Comparison of ENCODE assay signal across 2 cellular contexts in genomic region chr19:43778651-43779050, GRCh38.
TF ChIP-seq lines count a peak whose summit lies in the region.

No MANE protein-coding gene starts in this region.

TF ChIP-seq in SK-N-SH, 30 proteins besides CTCF, POLR2A, EP300 and RAD21 (continued from another document):
- TF ChIP-seq, protein P1, sequence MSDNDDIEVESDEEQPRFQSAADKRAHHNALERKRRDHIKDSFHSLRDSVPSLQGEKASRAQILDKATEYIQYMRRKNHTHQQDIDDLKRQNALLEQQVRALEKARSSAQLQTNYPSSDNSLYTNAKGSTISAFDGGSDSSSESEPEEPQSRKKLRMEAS (IDR thresholded peaks at IDR 0.05; ENCODE audit: low read depth): no peak
- no peak for TF ChIP-seq JUND (IDR thresholded peaks at IDR 0.05)
- TF ChIP-seq RXRA (IDR thresholded peaks at IDR 0.05; ENCODE audit: borderline replicate concordance, low read depth): no peak
- TF ChIP-seq TAF1 (IDR thresholded peaks at IDR 0.05; ENCODE audit: borderline replicate concordance, low read depth, low read length): no peak
- TF ChIP-seq, protein P2, sequence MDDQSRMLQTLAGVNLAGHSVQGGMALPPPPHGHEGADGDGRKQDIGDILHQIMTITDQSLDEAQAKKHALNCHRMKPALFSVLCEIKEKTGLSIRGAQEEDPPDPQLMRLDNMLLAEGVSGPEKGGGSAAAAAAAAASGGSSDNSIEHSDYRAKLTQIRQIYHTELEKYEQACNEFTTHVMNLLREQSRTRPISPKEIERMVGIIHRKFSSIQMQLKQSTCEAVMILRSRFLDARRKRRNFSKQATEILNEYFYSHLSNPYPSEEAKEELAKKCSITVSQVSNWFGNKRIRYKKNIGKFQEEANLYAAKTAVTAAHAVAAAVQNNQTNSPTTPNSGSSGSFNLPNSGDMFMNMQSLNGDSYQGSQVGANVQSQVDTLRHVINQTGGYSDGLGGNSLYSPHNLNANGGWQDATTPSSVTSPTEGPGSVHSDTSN (IDR thresholded peaks at IDR 0.05): no peak
- TF ChIP-seq FOXM1 (IDR thresholded peaks at IDR 0.05; ENCODE audit: low read depth): no peak
- no peak for TF ChIP-seq POLR2AphosphoS5 (IDR thresholded peaks at IDR 0.05; ENCODE audit: low read depth, low read length)
- no peak for TF ChIP-seq SIN3A (IDR thresholded peaks at IDR 0.05; ENCODE audit: borderline replicate concordance, low read depth, low read length)
- TF ChIP-seq NRF1 (IDR thresholded peaks at IDR 0.05; ENCODE audit: low read depth, low read length): no peak
- TF ChIP-seq ZBTB33 (IDR thresholded peaks at IDR 0.05; ENCODE audit: borderline replicate concordance, low read depth): no peak

TF ChIP-seq in SK-N-SH treated with all-trans-retinoic acid at 6 μM for 48 hours, 23 proteins besides CTCF, POLR2A, EP300 and RAD21 (continued from another document):
- TF ChIP-seq TOX (CRISPR knock-in tag; IDR thresholded peaks at IDR 0.05; ENCODE audit: borderline replicate concordance) (no peak), ZNF70 (CRISPR knock-in tag; IDR thresholded peaks at IDR 0.05) (no peak), CREB5 (CRISPR knock-in tag; IDR thresholded peaks at IDR 0.05; ENCODE audit: low read depth) (no peak), CSDC2 (CRISPR knock-in tag; IDR thresholded peaks at IDR 0.05) (no peak)
